ENCODE assay signal across 9 cellular contexts in genomic region chr9:80605129-80605528, GRCh38.
DNase-seq lines count a peak whose midpoint lies in the region; ATAC-seq, FAIRE-seq and TF ChIP-seq lines count a peak whose summit lies in the region.
"Had no signal": no experiment of that assay in that cellular context is flagged by ENCODE, and none has a peak within 500 bp of the region (broad histone marks: within the 10 kb centered on the region; RNA-seq: fewer than 3 reads in every experiment).

No MANE protein-coding gene starts in this region.

- H3K9me3 Mint-ChIP-seq in brain = peaks cover 0 to 5% (median 2%) of the 10 kb centered on the region in 5 experiments
- H3K9me3 Mint-ChIP-seq in activated naive CD8-positive, alpha-beta T cell treated with anti-CD3 and anti-CD28 coated beads, Interleukin-2, amount 50 U/mL, for 24 hours = no peaks in the 10 kb centered on the region

- peak overlapping the region in 1 of 5 experiments; percentile 23 for H3K27ac Mint-ChIP-seq in brain
- H3K27ac Mint-ChIP-seq in activated naive CD8-positive, alpha-beta T cell treated with anti-CD3 and anti-CD28 coated beads, Interleukin-2, amount 50 U/mL, for 24 hours = no peak overlapping the region

- intact Hi-C loops in mucosa of descending colon (cut with DNase I, micrococcal nuclease) = no loop called here

- TF ChIP-seq CTCF in D721Med (IDR thresholded peaks at IDR 0.05; ENCODE audit: insufficient read depth, missing control alignments) = peak; percentile 57
- peak; percentile 67 to 73 for TF ChIP-seq CTCF in brain (conservative IDR thresholded peaks at IDR 0.05)
- TF ChIP-seq CTCF in mucosa of descending colon (IDR thresholded peaks at IDR 0.05) = no peak

- H3K27me3 Mint-ChIP-seq in brain = no peaks in the 10 kb centered on the region
- no peaks in the 10 kb centered on the region for H3K27me3 Mint-ChIP-seq in activated naive CD8-positive, alpha-beta T cell treated with anti-CD3 and anti-CD28 coated beads, Interleukin-2, amount 50 U/mL, for 24 hours

- no peaks in the 10 kb centered on the region for H3K36me3 ChIP-seq in mucosa of descending colon (ENCODE audit: low read depth)

- H3K9me3 ChIP-seq in mucosa of descending colon = no peaks in the 10 kb centered on the region

- H3K4me1 Mint-ChIP-seq in brain = peaks cover 27% of the 10 kb centered on the region
- no peaks in the 10 kb centered on the region for H3K4me1 Mint-ChIP-seq in activated naive CD8-positive, alpha-beta T cell treated with anti-CD3 and anti-CD28 coated beads, Interleukin-2, amount 50 U/mL, for 24 hours

- ATAC-seq in mucosa of descending colon (peak; percentile 49), HG03378 (IDR thresholded peaks at IDR 0.05; ENCODE audit: unreplicated experiment) (no peak), GM21360 (IDR thresholded peaks at IDR 0.05; ENCODE audit: unreplicated experiment) (no peak)
- no peak for ATAC-seq in activated naive CD8-positive, alpha-beta T cell treated with anti-CD3 and anti-CD28 coated beads, Interleukin-2, amount 50 U/mL, for 24 hours

- H3K36me3 Mint-ChIP-seq in brain = no peaks in the 10 kb centered on the region
- H3K36me3 Mint-ChIP-seq in activated naive CD8-positive, alpha-beta T cell treated with anti-CD3 and anti-CD28 coated beads, Interleukin-2, amount 50 U/mL, for 24 hours (ENCODE audit: low read depth) = no peaks in the 10 kb centered on the region

- H3K4me1 ChIP-seq in mucosa of descending colon (ENCODE audit: low read depth) = no peaks in the 10 kb centered on the region

- no peak overlapping the region for H3K4me3 ChIP-seq in mucosa of descending colon

- no peak overlapping the region for H3K4me3 Mint-ChIP-seq in brain
- H3K4me3 Mint-ChIP-seq in activated naive CD8-positive, alpha-beta T cell treated with anti-CD3 and anti-CD28 coated beads, Interleukin-2, amount 50 U/mL, for 24 hours = no peak overlapping the region

- no peak for DNase-seq in D721Med (ENCODE audit: insufficient read length, low spot score)
- DNase-seq in MV-4-11 (lab: John Stamatoyannopoulos, UW) = peak; percentile 26
- DNase-seq in mucosa of descending colon = no peak
- no peak for DNase-seq in activated naive CD8-positive, alpha-beta T cell treated with anti-CD3 and anti-CD28 coated beads, Interleukin-2, amount 50 U/mL, for 24 hours
- DNase-seq in activated CD8-positive, alpha-beta memory T cell treated with anti-CD3 and anti-CD28 coated beads for 24 hours = no peak

- FAIRE-seq in D721Med (lab: Jason Lieb, UNC) = peak; percentile 87
- FAIRE-seq: colon had no signal
